In the genomic region with DNA sequence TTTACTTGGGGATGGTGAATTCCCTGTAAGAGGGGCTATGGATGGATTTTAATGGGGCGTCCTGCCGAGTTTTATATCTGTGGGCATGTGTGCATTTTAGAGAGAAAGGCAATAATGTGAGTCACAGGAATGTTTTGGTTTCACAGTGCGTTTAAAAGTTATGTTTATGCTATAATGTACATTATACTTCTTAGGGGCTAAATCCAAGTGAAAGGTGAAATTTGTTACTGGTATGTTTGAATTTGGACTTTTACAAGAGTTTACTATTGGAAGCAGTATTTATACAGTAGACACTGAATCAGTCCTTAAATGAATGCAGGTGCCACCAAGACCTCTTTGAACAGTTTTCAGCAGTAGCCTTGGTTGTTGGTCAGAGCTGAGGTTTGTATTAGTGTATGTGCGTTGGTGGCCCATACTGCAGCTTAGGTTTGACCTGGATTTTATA, we compare ENCODE assay signal across 1 cellular context.
TF ChIP-seq lines count a peak whose summit lies in the region.

No MANE protein-coding gene starts in this region.

TF ChIP-seq in HEK293, 187 proteins besides CTCF, POLR2A, EP300 and RAD21 (continued from another document):
- TF ChIP-seq, protein P1, sequence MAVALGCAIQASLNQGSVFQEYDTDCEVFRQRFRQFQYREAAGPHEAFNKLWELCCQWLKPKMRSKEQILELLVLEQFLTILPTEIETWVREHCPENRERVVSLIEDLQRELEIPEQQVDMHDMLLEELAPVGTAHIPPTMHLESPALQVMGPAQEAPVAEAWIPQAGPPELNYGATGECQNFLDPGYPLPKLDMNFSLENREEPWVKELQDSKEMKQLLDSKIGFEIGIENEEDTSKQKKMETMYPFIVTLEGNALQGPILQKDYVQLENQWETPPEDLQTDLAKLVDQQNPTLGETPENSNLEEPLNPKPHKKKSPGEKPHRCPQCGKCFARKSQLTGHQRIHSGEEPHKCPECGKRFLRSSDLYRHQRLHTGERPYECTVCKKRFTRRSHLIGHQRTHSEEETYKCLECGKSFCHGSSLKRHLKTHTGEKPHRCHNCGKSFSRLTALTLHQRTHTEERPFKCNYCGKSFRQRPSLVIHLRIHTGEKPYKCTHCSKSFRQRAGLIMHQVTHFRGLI (tag by site-specific recombination; IDR thresholded peaks at IDR 0.05): no peak
- TF ChIP-seq ZNF830 (tag by site-specific recombination; IDR thresholded peaks at IDR 0.05; ENCODE audit: low read depth) (no peak), ZNF146 (tag by site-specific recombination; IDR thresholded peaks at IDR 0.05) (no peak), ZNF132 (tag by site-specific recombination; IDR thresholded peaks at IDR 0.05; ENCODE audit: borderline replicate concordance) (no peak), KLF16 (tag by site-specific recombination; IDR thresholded peaks at IDR 0.05) (no peak), ZNF707 (tag by site-specific recombination; IDR thresholded peaks at IDR 0.05) (no peak), ZNF530 (tag by site-specific recombination; IDR thresholded peaks at IDR 0.05; ENCODE audit: low read depth) (no peak), GLI2 (tag by site-specific recombination; IDR thresholded peaks at IDR 0.05; ENCODE audit: borderline replicate concordance, low read depth) (no peak), ZNF221 (tag by site-specific recombination; IDR thresholded peaks at IDR 0.05; ENCODE audit: borderline replicate concordance) (no peak), ZNF175 (tag by site-specific recombination; IDR thresholded peaks at IDR 0.05) (no peak), ZNF292 (tag by site-specific recombination; IDR thresholded peaks at IDR 0.05; ENCODE audit: borderline replicate concordance, low read depth) (no peak), GFI1B (tag by site-specific recombination; IDR thresholded peaks at IDR 0.05) (no peak), ZNF121 (tag by site-specific recombination; IDR thresholded peaks at IDR 0.05) (no peak), ZSCAN30 (tag by site-specific recombination; IDR thresholded peaks at IDR 0.05) (peak; percentile 38; the same call in 1 of the 2 replicates), ZNF112 (tag by site-specific recombination; IDR thresholded peaks at IDR 0.05) (no peak), TRIM28 (IDR thresholded peaks at IDR 0.05; ENCODE audit: borderline replicate concordance, low read length) (peak; percentile 55; the same call in 1 of the 2 replicates), ZNF561 (tag by site-specific recombination; IDR thresholded peaks at IDR 0.05; ENCODE audit: borderline replicate concordance) (peak; percentile 57; the same call in 1 of the 2 replicates), ZNF48 (tag by site-specific recombination; IDR thresholded peaks at IDR 0.05) (no peak), ZNF223 (tag by site-specific recombination; IDR thresholded peaks at IDR 0.05) (no peak), KLF9 (tag by site-specific recombination; IDR thresholded peaks at IDR 0.05; ENCODE audit: low read depth) (no peak), ZNF654 (tag by site-specific recombination; IDR thresholded peaks at IDR 0.05; ENCODE audit: low read depth) (no peak), ZNF747 (tag by site-specific recombination; IDR thresholded peaks at IDR 0.05) (no peak), FEZF1 (tag by site-specific recombination; IDR thresholded peaks at IDR 0.05) (peak; percentile 91), ZFP69B (tag by site-specific recombination; IDR thresholded peaks at IDR 0.05) (no peak), ZBTB8A (tag by site-specific recombination; IDR thresholded peaks at IDR 0.05) (peak; percentile 60), ZXDB (tag by site-specific recombination; IDR thresholded peaks at IDR 0.05) (peak; percentile 36; the same call in 1 of the 2 replicates), ZNF426 (tag by site-specific recombination; IDR thresholded peaks at IDR 0.05) (no peak), ZNF514 (tag by site-specific recombination; IDR thresholded peaks at IDR 0.05) (no peak), PRDM1 (tag by site-specific recombination; IDR thresholded peaks at IDR 0.05) (peak; percentile 39; the same call in 1 of the 2 replicates), KLF7 (tag by site-specific recombination; IDR thresholded peaks at IDR 0.05; ENCODE audit: borderline replicate concordance) (no peak), ZNF140 (tag by site-specific recombination; IDR thresholded peaks at IDR 0.05) (no peak), ZNF777 (tag by site-specific recombination; IDR thresholded peaks at IDR 0.05; ENCODE audit: borderline replicate concordance) (no peak), SCRT2 (tag by site-specific recombination; IDR thresholded peaks at IDR 0.05) (no peak), ZNF404 (tag by site-specific recombination; IDR thresholded peaks at IDR 0.05) (no peak), ZNF529 (tag by site-specific recombination; IDR thresholded peaks at IDR 0.05; ENCODE audit: insufficient replicate concordance) (no peak), IKZF3 (tag by site-specific recombination; IDR thresholded peaks at IDR 0.05) (peak; percentile 84), SCRT1 (tag by site-specific recombination; IDR thresholded peaks at IDR 0.05; ENCODE audit: borderline replicate concordance) (no peak), BCL11B (tag by site-specific recombination; IDR thresholded peaks at IDR 0.05; ENCODE audit: low read depth) (no peak)
- TF ChIP-seq, protein P2, sequence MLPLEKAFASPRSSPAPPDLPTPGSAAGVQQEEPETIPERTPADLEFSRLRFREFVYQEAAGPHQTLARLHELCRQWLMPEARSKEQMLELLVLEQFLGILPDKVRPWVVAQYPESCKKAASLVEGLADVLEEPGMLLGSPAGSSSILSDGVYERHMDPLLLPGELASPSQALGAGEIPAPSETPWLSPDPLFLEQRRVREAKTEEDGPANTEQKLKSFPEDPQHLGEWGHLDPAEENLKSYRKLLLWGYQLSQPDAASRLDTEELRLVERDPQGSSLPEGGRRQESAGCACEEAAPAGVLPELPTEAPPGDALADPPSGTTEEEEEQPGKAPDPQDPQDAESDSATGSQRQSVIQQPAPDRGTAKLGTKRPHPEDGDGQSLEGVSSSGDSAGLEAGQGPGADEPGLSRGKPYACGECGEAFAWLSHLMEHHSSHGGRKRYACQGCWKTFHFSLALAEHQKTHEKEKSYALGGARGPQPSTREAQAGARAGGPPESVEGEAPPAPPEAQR (tag by site-specific recombination; IDR thresholded peaks at IDR 0.05): no peak
- TF ChIP-seq, protein P3, sequence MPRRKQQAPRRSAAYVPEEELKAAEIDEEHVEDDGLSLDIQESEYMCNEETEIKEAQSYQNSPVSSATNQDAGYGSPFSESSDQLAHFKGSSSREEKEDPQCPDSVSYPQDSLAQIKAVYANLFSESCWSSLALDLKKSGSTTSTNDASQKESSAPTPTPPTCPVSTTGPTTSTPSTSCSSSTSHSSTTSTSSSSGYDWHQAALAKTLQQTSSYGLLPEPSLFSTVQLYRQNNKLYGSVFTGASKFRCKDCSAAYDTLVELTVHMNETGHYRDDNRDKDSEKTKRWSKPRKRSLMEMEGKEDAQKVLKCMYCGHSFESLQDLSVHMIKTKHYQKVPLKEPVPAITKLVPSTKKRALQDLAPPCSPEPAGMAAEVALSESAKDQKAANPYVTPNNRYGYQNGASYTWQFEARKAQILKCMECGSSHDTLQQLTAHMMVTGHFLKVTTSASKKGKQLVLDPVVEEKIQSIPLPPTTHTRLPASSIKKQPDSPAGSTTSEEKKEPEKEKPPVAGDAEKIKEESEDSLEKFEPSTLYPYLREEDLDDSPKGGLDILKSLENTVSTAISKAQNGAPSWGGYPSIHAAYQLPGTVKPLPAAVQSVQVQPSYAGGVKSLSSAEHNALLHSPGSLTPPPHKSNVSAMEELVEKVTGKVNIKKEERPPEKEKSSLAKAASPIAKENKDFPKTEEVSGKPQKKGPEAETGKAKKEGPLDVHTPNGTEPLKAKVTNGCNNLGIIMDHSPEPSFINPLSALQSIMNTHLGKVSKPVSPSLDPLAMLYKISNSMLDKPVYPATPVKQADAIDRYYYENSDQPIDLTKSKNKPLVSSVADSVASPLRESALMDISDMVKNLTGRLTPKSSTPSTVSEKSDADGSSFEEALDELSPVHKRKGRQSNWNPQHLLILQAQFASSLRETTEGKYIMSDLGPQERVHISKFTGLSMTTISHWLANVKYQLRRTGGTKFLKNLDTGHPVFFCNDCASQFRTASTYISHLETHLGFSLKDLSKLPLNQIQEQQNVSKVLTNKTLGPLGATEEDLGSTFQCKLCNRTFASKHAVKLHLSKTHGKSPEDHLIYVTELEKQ (tag by site-specific recombination; IDR thresholded peaks at IDR 0.05; ENCODE audit: borderline replicate concordance): no peak
- TF ChIP-seq, protein P4, sequence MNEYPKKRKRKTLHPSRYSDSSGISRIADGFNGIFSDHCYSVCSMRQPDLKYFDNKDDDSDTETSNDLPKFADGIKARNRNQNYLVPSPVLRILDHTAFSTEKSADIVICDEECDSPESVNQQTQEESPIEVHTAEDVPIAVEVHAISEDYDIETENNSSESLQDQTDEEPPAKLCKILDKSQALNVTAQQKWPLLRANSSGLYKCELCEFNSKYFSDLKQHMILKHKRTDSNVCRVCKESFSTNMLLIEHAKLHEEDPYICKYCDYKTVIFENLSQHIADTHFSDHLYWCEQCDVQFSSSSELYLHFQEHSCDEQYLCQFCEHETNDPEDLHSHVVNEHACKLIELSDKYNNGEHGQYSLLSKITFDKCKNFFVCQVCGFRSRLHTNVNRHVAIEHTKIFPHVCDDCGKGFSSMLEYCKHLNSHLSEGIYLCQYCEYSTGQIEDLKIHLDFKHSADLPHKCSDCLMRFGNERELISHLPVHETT (tag by site-specific recombination; IDR thresholded peaks at IDR 0.05): no peak
- TF ChIP-seq, protein P5, sequence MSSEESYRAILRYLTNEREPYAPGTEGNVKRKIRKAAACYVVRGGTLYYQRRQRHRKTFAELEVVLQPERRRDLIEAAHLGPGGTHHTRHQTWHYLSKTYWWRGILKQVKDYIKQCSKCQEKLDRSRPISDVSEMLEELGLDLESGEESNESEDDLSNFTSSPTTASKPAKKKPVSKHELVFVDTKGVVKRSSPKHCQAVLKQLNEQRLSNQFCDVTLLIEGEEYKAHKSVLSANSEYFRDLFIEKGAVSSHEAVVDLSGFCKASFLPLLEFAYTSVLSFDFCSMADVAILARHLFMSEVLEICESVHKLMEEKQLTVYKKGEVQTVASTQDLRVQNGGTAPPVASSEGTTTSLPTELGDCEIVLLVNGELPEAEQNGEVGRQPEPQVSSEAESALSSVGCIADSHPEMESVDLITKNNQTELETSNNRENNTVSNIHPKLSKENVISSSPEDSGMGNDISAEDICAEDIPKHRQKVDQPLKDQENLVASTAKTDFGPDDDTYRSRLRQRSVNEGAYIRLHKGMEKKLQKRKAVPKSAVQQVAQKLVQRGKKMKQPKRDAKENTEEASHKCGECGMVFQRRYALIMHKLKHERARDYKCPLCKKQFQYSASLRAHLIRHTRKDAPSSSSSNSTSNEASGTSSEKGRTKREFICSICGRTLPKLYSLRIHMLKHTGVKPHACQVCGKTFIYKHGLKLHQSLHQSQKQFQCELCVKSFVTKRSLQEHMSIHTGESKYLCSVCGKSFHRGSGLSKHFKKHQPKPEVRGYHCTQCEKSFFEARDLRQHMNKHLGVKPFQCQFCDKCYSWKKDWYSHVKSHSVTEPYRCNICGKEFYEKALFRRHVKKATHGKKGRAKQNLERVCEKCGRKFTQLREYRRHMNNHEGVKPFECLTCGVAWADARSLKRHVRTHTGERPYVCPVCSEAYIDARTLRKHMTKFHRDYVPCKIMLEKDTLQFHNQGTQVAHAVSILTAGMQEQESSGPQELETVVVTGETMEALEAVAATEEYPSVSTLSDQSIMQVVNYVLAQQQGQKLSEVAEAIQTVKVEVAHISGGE (tag by site-specific recombination; conservative IDR thresholded peaks at IDR 0.05; ENCODE audit: low read depth): no peak
- TF ChIP-seq, protein P6, sequence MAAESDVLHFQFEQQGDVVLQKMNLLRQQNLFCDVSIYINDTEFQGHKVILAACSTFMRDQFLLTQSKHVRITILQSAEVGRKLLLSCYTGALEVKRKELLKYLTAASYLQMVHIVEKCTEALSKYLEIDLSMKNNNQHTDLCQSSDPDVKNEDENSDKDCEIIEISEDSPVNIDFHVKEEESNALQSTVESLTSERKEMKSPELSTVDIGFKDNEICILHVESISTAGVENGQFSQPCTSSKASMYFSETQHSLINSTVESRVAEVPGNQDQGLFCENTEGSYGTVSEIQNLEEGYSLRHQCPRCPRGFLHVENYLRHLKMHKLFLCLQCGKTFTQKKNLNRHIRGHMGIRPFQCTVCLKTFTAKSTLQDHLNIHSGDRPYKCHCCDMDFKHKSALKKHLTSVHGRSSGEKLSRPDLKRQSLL (tag by site-specific recombination; IDR thresholded peaks at IDR 0.05): no peak
- TF ChIP-seq, protein P7, sequence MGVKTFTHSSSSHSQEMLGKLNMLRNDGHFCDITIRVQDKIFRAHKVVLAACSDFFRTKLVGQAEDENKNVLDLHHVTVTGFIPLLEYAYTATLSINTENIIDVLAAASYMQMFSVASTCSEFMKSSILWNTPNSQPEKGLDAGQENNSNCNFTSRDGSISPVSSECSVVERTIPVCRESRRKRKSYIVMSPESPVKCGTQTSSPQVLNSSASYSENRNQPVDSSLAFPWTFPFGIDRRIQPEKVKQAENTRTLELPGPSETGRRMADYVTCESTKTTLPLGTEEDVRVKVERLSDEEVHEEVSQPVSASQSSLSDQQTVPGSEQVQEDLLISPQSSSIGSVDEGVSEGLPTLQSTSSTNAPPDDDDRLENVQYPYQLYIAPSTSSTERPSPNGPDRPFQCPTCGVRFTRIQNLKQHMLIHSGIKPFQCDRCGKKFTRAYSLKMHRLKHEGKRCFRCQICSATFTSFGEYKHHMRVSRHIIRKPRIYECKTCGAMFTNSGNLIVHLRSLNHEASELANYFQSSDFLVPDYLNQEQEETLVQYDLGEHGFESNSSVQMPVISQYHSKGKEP (tag by site-specific recombination; IDR thresholded peaks at IDR 0.05): peak; percentile 35; the same call in 1 of the 2 replicates
- TF ChIP-seq, protein P8, sequence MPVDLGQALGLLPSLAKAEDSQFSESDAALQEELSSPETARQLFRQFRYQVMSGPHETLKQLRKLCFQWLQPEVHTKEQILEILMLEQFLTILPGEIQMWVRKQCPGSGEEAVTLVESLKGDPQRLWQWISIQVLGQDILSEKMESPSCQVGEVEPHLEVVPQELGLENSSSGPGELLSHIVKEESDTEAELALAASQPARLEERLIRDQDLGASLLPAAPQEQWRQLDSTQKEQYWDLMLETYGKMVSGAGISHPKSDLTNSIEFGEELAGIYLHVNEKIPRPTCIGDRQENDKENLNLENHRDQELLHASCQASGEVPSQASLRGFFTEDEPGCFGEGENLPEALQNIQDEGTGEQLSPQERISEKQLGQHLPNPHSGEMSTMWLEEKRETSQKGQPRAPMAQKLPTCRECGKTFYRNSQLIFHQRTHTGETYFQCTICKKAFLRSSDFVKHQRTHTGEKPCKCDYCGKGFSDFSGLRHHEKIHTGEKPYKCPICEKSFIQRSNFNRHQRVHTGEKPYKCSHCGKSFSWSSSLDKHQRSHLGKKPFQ (tag by site-specific recombination; IDR thresholded peaks at IDR 0.05): peak; percentile 52; the same call in 1 of the 2 replicates
